Comparison of ENCODE assay signal across 21 cellular contexts in the genomic region with DNA sequence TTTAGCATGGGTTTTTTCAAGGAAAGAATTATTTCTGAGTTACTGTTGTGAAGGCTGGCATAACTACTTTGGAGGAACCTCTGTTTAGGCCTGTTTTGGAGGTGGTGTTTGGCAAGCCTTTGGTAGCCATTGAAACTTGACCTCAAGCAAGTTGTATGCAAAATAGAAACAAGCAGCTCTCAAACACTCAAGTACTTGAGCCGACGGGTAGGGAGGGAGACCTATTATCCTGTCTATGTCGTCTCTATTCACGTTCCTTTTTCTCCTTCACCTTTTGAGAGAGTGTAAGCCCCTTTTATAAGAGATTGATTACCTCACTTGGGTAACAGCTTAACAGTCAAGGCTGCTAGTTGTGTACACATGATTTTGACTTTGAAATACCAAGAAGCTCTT.
DNase-seq lines count a peak whose midpoint lies in the region; ATAC-seq and TF ChIP-seq lines count a peak whose summit lies in the region.
"Had no signal": no experiment of that assay in that cellular context is flagged by ENCODE, and none has a peak within 500 bp of the region (broad histone marks: within the 10 kb centered on the region; RNA-seq: fewer than 3 reads in every experiment).

No MANE protein-coding gene starts in this region.

- no peak for TF ChIP-seq CTCF in glutamatergic neuron (IDR thresholded peaks at IDR 0.05; ENCODE audit: partially characterized antibody, unreplicated experiment)

- H3K27ac Mint-ChIP-seq in glutamatergic neuron (ENCODE audit: unreplicated experiment): no peak overlapping the region
- H3K27ac Mint-ChIP-seq: HFFc6, progenitor cell of endocrine pancreas had no signal

- intact Hi-C loops in left ventricle myocardium superior (cut with micrococcal nuclease): no loop called here

- no peaks in the 10 kb centered on the region for H3K9me3 ChIP-seq in subcutaneous abdominal adipose tissue (ENCODE audit: control insufficient read depth in 5 of 5, low read length in 5 of 5)
- H3K9me3 ChIP-seq: BLaER1 treated with 17β-estradiol and CSF1 and Interleukin-3, amounts not matched to agents 10 nM and 100 nM; gastrocnemius medialis had no signal

- peaks cover 2% of the 10 kb centered on the region for H3K4me1 Mint-ChIP-seq in glutamatergic neuron (ENCODE audit: low read depth, unreplicated experiment)

- peak overlapping the region; percentile 47 for H3K27ac ChIP-seq in subcutaneous abdominal adipose tissue (ENCODE audit: low read depth, low read length)
- H3K27ac ChIP-seq: 22Rv1; BLaER1 treated with 17β-estradiol and CSF1 and Interleukin-3, amounts not matched to agents 10 nM and 100 nM; brain microvascular endothelial cell; HL-60 had no signal

- no peaks in the 10 kb centered on the region for H3K36me3 Mint-ChIP-seq in glutamatergic neuron (ENCODE audit: unreplicated experiment)

- no peak overlapping the region for H3K4me3 ChIP-seq in subcutaneous abdominal adipose tissue (ENCODE audit: low read depth in 1 of 5, low read length in 5 of 5)
- H3K4me3 ChIP-seq: BLaER1 treated with 17β-estradiol and CSF1 and Interleukin-3, amounts not matched to agents 10 nM and 100 nM; gastrocnemius medialis had no signal

- H3K27me3 Mint-ChIP-seq in glutamatergic neuron (ENCODE audit: unreplicated experiment): no peaks in the 10 kb centered on the region
- H3K27me3 Mint-ChIP-seq: progenitor cell of endocrine pancreas had no signal

- DNase-seq in DMS 273 (lab: John Stamatoyannopoulos, UW; ENCODE audit: unreplicated experiment) (peak; percentile 3), DMS 273 treated with DMSO at 0.1 percent for 48 hours (lab: John Stamatoyannopoulos, UW) (no peak), NCI-H446 treated with DMSO at 0.1 percent for 48 hours (lab: John Stamatoyannopoulos, UW) (peak; percentile 57), left ventricle myocardium superior (no peak), glutamatergic neuron (no peak)
- DNase-seq: activated CD8-positive, alpha-beta memory T cell treated with anti-CD3 and anti-CD28 coated beads, Interleukin-2, amount 50 U/mL, for 4 hours; activated naive CD4-positive, alpha-beta T cell treated with anti-CD3 and anti-CD28 coated beads, Interleukin-2, amount 50 U/mL, for 16 hours; brain microvascular endothelial cell; gastrocnemius medialis; HFFc6; Karpas-422; kidney glomerular epithelial cell; T-helper 1 cell had no signal

- H3K4me1 ChIP-seq in subcutaneous abdominal adipose tissue (ENCODE audit: control insufficient read depth in 5 of 5, insufficient read depth in 5 of 5, low read length in 5 of 5): peaks cover 0 to 14% (median 9%) of the 10 kb centered on the region in 5 donors

- ATAC-seq in left ventricle myocardium superior: peak; percentile 61
- no peak for ATAC-seq in GM18517 (IDR thresholded peaks at IDR 0.05; ENCODE audit: unreplicated experiment)
- no peak for ATAC-seq in HG02588 (IDR thresholded peaks at IDR 0.05; ENCODE audit: unreplicated experiment)
- ATAC-seq: activated CD4-positive, CD25-positive, alpha-beta regulatory T cell treated with anti-CD3 and anti-CD28 coated beads, Interleukin-2, amount 50 U/mL, for 24 hours had no signal

- peaks cover 0 to 4% (median 3%) of the 10 kb centered on the region in 5 donors for H3K36me3 ChIP-seq in subcutaneous abdominal adipose tissue (ENCODE audit: control insufficient read depth in 5 of 5, insufficient read depth in 5 of 5, low read length in 5 of 5)
- H3K36me3 ChIP-seq: BLaER1 treated with 17β-estradiol and CSF1 and Interleukin-3, amounts not matched to agents 10 nM and 100 nM; brain microvascular endothelial cell; gastrocnemius medialis had no signal

- no peaks in the 10 kb centered on the region for H3K27me3 ChIP-seq in subcutaneous abdominal adipose tissue (ENCODE audit: control insufficient read depth in 5 of 5, insufficient read depth in 4 of 5, low read length in 5 of 5)
- H3K27me3 ChIP-seq: BLaER1 treated with 17β-estradiol and CSF1 and Interleukin-3, amounts not matched to agents 10 nM and 100 nM; brain microvascular endothelial cell; gastrocnemius medialis had no signal

- H3K9me3 Mint-ChIP-seq in glutamatergic neuron (ENCODE audit: unreplicated experiment): no peaks in the 10 kb centered on the region
- H3K9me3 Mint-ChIP-seq: HFFc6 had no signal

- H3K4me3 Mint-ChIP-seq in glutamatergic neuron (ENCODE audit: unreplicated experiment): no peak overlapping the region
- H3K4me3 Mint-ChIP-seq: HFFc6 had no signal

- no peak overlapping the region for H3K9ac ChIP-seq in subcutaneous abdominal adipose tissue (ENCODE audit: low read length in 5 of 5)
- H3K9ac ChIP-seq: BLaER1 treated with 17β-estradiol and CSF1 and Interleukin-3, amounts not matched to agents 10 nM and 100 nM had no signal

Comparison
In these comparisons a context has a peak if more than half of its experiments do, and no peak if none do; other contexts are left out.
1. DNase-seq: peak in DMS 273 (single experiment) and NCI-H446 treated with DMSO at 0.1 percent for 48 hours (single experiment); none in DMS 273 treated with DMSO at 0.1 percent for 48 hours (single experiment), left ventricle myocardium superior (single experiment) and glutamatergic neuron (single experiment).